Comparison of ENCODE assay signal across 11 cellular contexts in genomic region chr10:73866621-73867020, GRCh38. TPM values are rescaled to one million over a fixed set of nuclear protein-coding genes. Genes with fewer than 3 reads are reported as not detected.
A peak's percentile ranks its signal among the peaks of the same experiment; 100 is the strongest.
DNase-seq lines count a peak whose midpoint lies in the region; ATAC-seq and TF ChIP-seq lines count a peak whose summit lies in the region.
"Had no signal": no experiment of that assay in that cellular context is flagged by ENCODE, and none has a peak within 500 bp of the region (broad histone marks: within the 10 kb centered on the region; RNA-seq: fewer than 3 reads in every experiment).

No MANE protein-coding gene starts in this region.

- H3K4me1 ChIP-seq in osteoblast (ENCODE audit: insufficient read depth, low read length) = no peaks in the 10 kb centered on the region
- H3K4me1 ChIP-seq: SJSA1 had no signal

- no peak overlapping the region for H3K4me3 ChIP-seq in osteoblast (ENCODE audit: insufficient read depth, low read length)
- H3K4me3 ChIP-seq: SJSA1 had no signal

- H3K27me3 ChIP-seq in CD4-positive, alpha-beta T cell (ENCODE audit: control insufficient read depth, insufficient read depth, low read length) = no peaks in the 10 kb centered on the region
- no peaks in the 10 kb centered on the region for H3K27me3 ChIP-seq in osteoblast (ENCODE audit: insufficient read depth, low read length)
- H3K27me3 ChIP-seq: SJSA1 had no signal

- POLR2A ChIA-PET in CD4-positive, alpha-beta T cell (lab: Charles Lee) = interaction anchor here (0.5 to 6.6 kb wide), 7 partner anchors 8 to 178 kb away, joined by 3 to 51 read pairs (median 3); partner anchors contain the start of gene CAMK2G

- peaks cover 66% of the 10 kb centered on the region for H3K36me3 Mint-ChIP-seq in CD4-positive, alpha-beta T cell (ENCODE audit: low read depth)
- no peaks in the 10 kb centered on the region for H3K36me3 Mint-ChIP-seq in IgD-negative memory B cell
- H3K36me3 Mint-ChIP-seq in brain = peaks cover 13% of the 10 kb centered on the region

- no peaks in the 10 kb centered on the region for H3K9me3 Mint-ChIP-seq in CD4-positive, alpha-beta T cell
- H3K9me3 Mint-ChIP-seq in IgD-negative memory B cell (no peaks in the 10 kb centered on the region), brain (no peaks in the 10 kb centered on the region)

- H3K9me3 ChIP-seq in CD4-positive, alpha-beta T cell (ENCODE audit: control insufficient read depth, low read length) = no peaks in the 10 kb centered on the region
- no peaks in the 10 kb centered on the region for H3K9me3 ChIP-seq in osteoblast (ENCODE audit: low read depth, low read length)
- H3K9me3 ChIP-seq: SJSA1 had no signal

- peaks cover 25% of the 10 kb centered on the region for H3K36me3 ChIP-seq in osteoblast (ENCODE audit: insufficient read depth, low read length)

- no peaks in the 10 kb centered on the region for H3K27me3 Mint-ChIP-seq in CD4-positive, alpha-beta T cell
- H3K27me3 Mint-ChIP-seq in IgD-negative memory B cell (no peaks in the 10 kb centered on the region), brain (no peaks in the 10 kb centered on the region)

- peak overlapping the region; percentile 71 for H3K4me3 Mint-ChIP-seq in CD4-positive, alpha-beta T cell
- peak overlapping the region in 3 of 4 donors; percentile 68 to 95 (median 88) for H3K4me3 Mint-ChIP-seq in IgD-negative memory B cell
- peak overlapping the region in 1 of 5 experiments; percentile 1 for H3K4me3 Mint-ChIP-seq in brain

- CTCF ChIA-PET in CD4-positive, alpha-beta T cell (lab: Charles Lee) = interaction anchor here (1.4 to 3.6 kb wide), 3 partner anchors 13 to 25 kb away, joined by 3 to 22 read pairs (median 5); no protein-coding TSS in a partner anchor

- H3K27ac Mint-ChIP-seq in CD4-positive, alpha-beta T cell = peak overlapping the region; percentile 94
- peak overlapping the region; percentile 79 to 90 (median 84) for H3K27ac Mint-ChIP-seq in IgD-negative memory B cell
- H3K27ac Mint-ChIP-seq in brain = peak overlapping the region in 3 of 5 experiments; percentile 17 to 100 (median 88)

- no peak for ATAC-seq in CD4-positive, alpha-beta T cell (ENCODE audit: poor library complexity)
- ATAC-seq in GM21360 (IDR thresholded peaks at IDR 0.05; ENCODE audit: unreplicated experiment) = no peak
- ATAC-seq in GM21447 (IDR thresholded peaks at IDR 0.05; ENCODE audit: unreplicated experiment) = no peak

- intact Hi-C loops in CD4-positive, alpha-beta T cell (cut with DNase I, micrococcal nuclease) = no loop called here

- no peak for DNase-seq in CD4-positive, alpha-beta T cell
- peak; percentile 15 for DNase-seq in osteoblast (ENCODE audit: insufficient read length, low spot score, missing footprints)
- no peak for DNase-seq in KBM-7
- no peak for DNase-seq in nucleus accumbens (lab: John Stamatoyannopoulos, UW)
- DNase-seq: cerebellar nuclear complex, IMR-90 had no signal

- in situ Hi-C loops in KBM-7 (cut with MboI; ENCODE audit: low pct_unique_long_range_greater_than_20kb, low sequenced_read_pairs) = no loop called here

- no peak overlapping the region for H2AFZ ChIP-seq in osteoblast (ENCODE audit: low read length)

- peaks cover 27% of the 10 kb centered on the region for H3K79me2 ChIP-seq in osteoblast (ENCODE audit: insufficient read depth, low read length)

- peak overlapping the region; percentile 70 for H3K27ac ChIP-seq in CD4-positive, alpha-beta T cell (ENCODE audit: low read depth, low read length)
- no peak overlapping the region for H3K27ac ChIP-seq in osteoblast (ENCODE audit: low read depth, low read length)
- H3K27ac ChIP-seq: SJSA1 had no signal

- peaks cover 99% of the 10 kb centered on the region for H3K4me1 Mint-ChIP-seq in CD4-positive, alpha-beta T cell (ENCODE audit: low read depth)
- H3K4me1 Mint-ChIP-seq in IgD-negative memory B cell (peaks cover 30 to 49% (median 36%) of the 10 kb centered on the region in 3 donors), brain (peaks cover 45% of the 10 kb centered on the region)

- TF ChIP-seq CTCF in CD4-positive, alpha-beta T cell (IDR thresholded peaks at IDR 0.05) = no peak
- no peak for TF ChIP-seq CTCF in brain (conservative IDR thresholded peaks at IDR 0.05)
- TF ChIP-seq CTCF in osteoblast (IDR thresholded peaks at IDR 0.05; ENCODE audit: extremely low read depth, low read depth, low read length) = no peak

- H4K20me1 ChIP-seq in osteoblast (ENCODE audit: insufficient read depth, low read length) = peaks cover 38% of the 10 kb centered on the region

- no peak overlapping the region for H3K4me2 ChIP-seq in osteoblast (ENCODE audit: insufficient read depth, low read length)

RNA-seq across cellular contexts. Expression of gene CAMK2G, which starts 7.7 kb away (rescaled TPM):
- 10 to 100 TPM; 34.4 to 38.4 TPM for total RNA-seq in CD4-positive, alpha-beta T cell
- polyA plus RNA-seq in IgD-negative memory B cell (7.2 TPM), brain (ENCODE audit: insufficient read depth, low read depth, low replicate concordance) (49.5 TPM)
- 22.4 and 28.3 TPM in 2 replicates for total RNA-seq in osteoblast

RNA-seq across cellular contexts. Expression of gene PLAU, which starts 44.3 kb away (rescaled TPM):
- total RNA-seq in CD4-positive, alpha-beta T cell = not detected
- polyA plus RNA-seq in IgD-negative memory B cell (not detected), brain (ENCODE audit: insufficient read depth, low read depth, low replicate concordance) (1.8 TPM)
- 27.9 and 40.7 TPM in 2 replicates for total RNA-seq in osteoblast

RNA-seq across cellular contexts. Expression of gene NDST2, which starts 55.2 kb away (rescaled TPM):
- 100 to 1,000 TPM; 121 to 135 TPM for total RNA-seq in CD4-positive, alpha-beta T cell
- polyA plus RNA-seq in IgD-negative memory B cell (21.4 TPM), brain (ENCODE audit: insufficient read depth, low read depth, low replicate concordance) (9.0 TPM)
- 30.4 and 35.8 TPM in 2 replicates for total RNA-seq in osteoblast

Comparison
In these comparisons a context has a peak if more than half of its experiments do, and no peak if none do; other contexts are left out.
1. RNA of gene PLAU, which starts 44.3 kb away (total RNA-seq): 27.9 to 40.7 TPM in osteoblast; not detected in CD4-positive, alpha-beta T cell; every median in the first group is over 10 times any median in the second.
2. Peak in every context shown above with its lines, with median percentiles within 50 percentile points of each other: H3K27ac Mint-ChIP-seq.